ENCODE assay signal across 8 cellular contexts in genomic region chr20:44204156-44204831, GRCh38. TPM values are rescaled to one million over a fixed set of nuclear protein-coding genes. Genes with fewer than 3 reads are reported as not detected.
A peak's percentile ranks its signal among the peaks of the same experiment; 100 is the strongest.
DNase-seq lines count a peak whose midpoint lies in the region; ATAC-seq and TF ChIP-seq lines count a peak whose summit lies in the region.

No MANE protein-coding gene starts in this region.

- H3K4me3 ChIP-seq in choroid plexus epithelial cell (ENCODE audit: low read depth, low read length) (no peak overlapping the region), mesodermal cell (ENCODE audit: extremely low read depth, insufficient read depth, low read length, poor library complexity, severe bottlenecking) (no peak overlapping the region)

- in situ Hi-C loops in ACHN (cut with HindIII; ENCODE audit: low pct_ligation_motif_present, low pct_unique_long_range_greater_than_20kb, low sequenced_read_pairs): no loop called here

- DNase-seq in ACHN (peak; percentile 89), LoVo (ENCODE audit: low spot score) (peak; percentile 89), choroid plexus epithelial cell (ENCODE audit: low read depth) (peak; percentile 94), nephron progenitor cell (no peak), OCI-M2 (lab: John Stamatoyannopoulos, UW; ENCODE audit: unreplicated experiment) (no peak)

- peaks cover 18% of the 10 kb centered on the region for H3K4me1 ChIP-seq in mesodermal cell (ENCODE audit: control insufficient read depth, insufficient read depth, low read length, poor library complexity, severe bottlenecking)

- ATAC-seq in GM21526 (IDR thresholded peaks at IDR 0.05; ENCODE audit: low FRiP score, unreplicated experiment): no peak
- ATAC-seq in GM18868 (IDR thresholded peaks at IDR 0.05; ENCODE audit: unreplicated experiment): no peak

- peak overlapping the region; percentile 61 for H3K27ac ChIP-seq in mesodermal cell (ENCODE audit: low read depth, low read length, severe bottlenecking)

- H3K27ac Mint-ChIP-seq in nephron progenitor cell: no peak overlapping the region

- peaks cover 51% of the 10 kb centered on the region for H3K36me3 ChIP-seq in mesodermal cell (ENCODE audit: control insufficient read depth, insufficient read depth, low read length)

- no peak overlapping the region for H3K4me3 Mint-ChIP-seq in nephron progenitor cell

- H3K9me3 Mint-ChIP-seq in nephron progenitor cell: no peaks in the 10 kb centered on the region

- peaks cover 41% of the 10 kb centered on the region for H3K36me3 Mint-ChIP-seq in nephron progenitor cell (ENCODE audit: low read depth)

- H3K9me3 ChIP-seq in mesodermal cell (ENCODE audit: control insufficient read depth, low read length): no peaks in the 10 kb centered on the region

- H3K4me1 Mint-ChIP-seq in nephron progenitor cell: peaks cover 33% of the 10 kb centered on the region

- H3K27me3 Mint-ChIP-seq in nephron progenitor cell (ENCODE audit: low read depth, poor library complexity): no peaks in the 10 kb centered on the region

- WGBS in mesodermal cell (ENCODE audit: insufficient coverage in 2 of 2), 2 experiments: 100% methylated on average over 4 of the region's 4 CpGs; no CpG with 5 or more reads in 1 of the 2 experiments

- TF ChIP-seq CTCF in choroid plexus epithelial cell (conservative IDR thresholded peaks at IDR 0.05; ENCODE audit: low read depth, low read length): no peak
- TF ChIP-seq CTCF in nephron progenitor cell (IDR thresholded peaks at IDR 0.05): no peak

RNA-seq across cellular contexts. Expression of gene OSER1, which starts 6.3 kb away (rescaled TPM):
- polyA plus RNA-seq in mesodermal cell (2013, experiment 1 of 2): 40.1 TPM
- polyA plus RNA-seq in mesodermal cell (2013, experiment 2 of 2): 38.7 TPM

RNA-seq across cellular contexts. Expression of gene JPH2, which starts 17.3 kb away (rescaled TPM):
- 5.5 TPM for polyA plus RNA-seq in mesodermal cell (2013, experiment 1 of 2)
- polyA plus RNA-seq in mesodermal cell (2013, experiment 2 of 2): 5.6 TPM

RNA-seq across cellular contexts. Expression of gene GDAP1L1, which starts 42.8 kb away (rescaled TPM):
- 5.6 TPM for polyA plus RNA-seq in mesodermal cell (2013, experiment 1 of 2)
- polyA plus RNA-seq in mesodermal cell (2013, experiment 2 of 2): 3.5 TPM

Comparison
In these comparisons a context has a peak if more than half of its experiments do, and no peak if none do; other contexts are left out.
1. DNase-seq: peak in ACHN (single experiment), LoVo (single experiment) and choroid plexus epithelial cell (single experiment); none in nephron progenitor cell (single experiment) and OCI-M2 (single experiment).